In the genomic region with DNA sequence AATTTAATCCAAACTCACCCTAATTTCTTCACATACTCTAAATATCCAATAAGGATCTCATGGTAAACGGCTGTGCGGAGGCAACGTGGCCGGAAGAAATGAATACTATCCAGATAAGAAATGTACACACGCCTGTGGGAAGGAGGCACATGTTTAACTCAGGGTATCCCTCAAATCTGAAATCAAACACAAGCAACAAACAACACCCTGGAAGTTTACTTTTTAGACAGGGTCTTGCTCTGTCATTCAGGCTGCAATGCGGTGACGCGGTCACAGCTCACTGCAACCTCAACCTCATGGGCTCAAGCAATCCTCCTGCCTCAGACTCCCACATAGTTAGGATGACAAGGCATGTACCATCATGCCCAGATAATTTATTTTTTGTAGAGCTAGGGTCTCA, we compare ENCODE assay signal across 1 cellular context.
TF ChIP-seq lines count a peak whose summit lies in the region.

No MANE protein-coding gene starts in this region.

TF ChIP-seq in GM23338, 12 proteins besides CTCF, POLR2A, EP300 and RAD21 (continued from another document):
- TF ChIP-seq, protein P1, sequence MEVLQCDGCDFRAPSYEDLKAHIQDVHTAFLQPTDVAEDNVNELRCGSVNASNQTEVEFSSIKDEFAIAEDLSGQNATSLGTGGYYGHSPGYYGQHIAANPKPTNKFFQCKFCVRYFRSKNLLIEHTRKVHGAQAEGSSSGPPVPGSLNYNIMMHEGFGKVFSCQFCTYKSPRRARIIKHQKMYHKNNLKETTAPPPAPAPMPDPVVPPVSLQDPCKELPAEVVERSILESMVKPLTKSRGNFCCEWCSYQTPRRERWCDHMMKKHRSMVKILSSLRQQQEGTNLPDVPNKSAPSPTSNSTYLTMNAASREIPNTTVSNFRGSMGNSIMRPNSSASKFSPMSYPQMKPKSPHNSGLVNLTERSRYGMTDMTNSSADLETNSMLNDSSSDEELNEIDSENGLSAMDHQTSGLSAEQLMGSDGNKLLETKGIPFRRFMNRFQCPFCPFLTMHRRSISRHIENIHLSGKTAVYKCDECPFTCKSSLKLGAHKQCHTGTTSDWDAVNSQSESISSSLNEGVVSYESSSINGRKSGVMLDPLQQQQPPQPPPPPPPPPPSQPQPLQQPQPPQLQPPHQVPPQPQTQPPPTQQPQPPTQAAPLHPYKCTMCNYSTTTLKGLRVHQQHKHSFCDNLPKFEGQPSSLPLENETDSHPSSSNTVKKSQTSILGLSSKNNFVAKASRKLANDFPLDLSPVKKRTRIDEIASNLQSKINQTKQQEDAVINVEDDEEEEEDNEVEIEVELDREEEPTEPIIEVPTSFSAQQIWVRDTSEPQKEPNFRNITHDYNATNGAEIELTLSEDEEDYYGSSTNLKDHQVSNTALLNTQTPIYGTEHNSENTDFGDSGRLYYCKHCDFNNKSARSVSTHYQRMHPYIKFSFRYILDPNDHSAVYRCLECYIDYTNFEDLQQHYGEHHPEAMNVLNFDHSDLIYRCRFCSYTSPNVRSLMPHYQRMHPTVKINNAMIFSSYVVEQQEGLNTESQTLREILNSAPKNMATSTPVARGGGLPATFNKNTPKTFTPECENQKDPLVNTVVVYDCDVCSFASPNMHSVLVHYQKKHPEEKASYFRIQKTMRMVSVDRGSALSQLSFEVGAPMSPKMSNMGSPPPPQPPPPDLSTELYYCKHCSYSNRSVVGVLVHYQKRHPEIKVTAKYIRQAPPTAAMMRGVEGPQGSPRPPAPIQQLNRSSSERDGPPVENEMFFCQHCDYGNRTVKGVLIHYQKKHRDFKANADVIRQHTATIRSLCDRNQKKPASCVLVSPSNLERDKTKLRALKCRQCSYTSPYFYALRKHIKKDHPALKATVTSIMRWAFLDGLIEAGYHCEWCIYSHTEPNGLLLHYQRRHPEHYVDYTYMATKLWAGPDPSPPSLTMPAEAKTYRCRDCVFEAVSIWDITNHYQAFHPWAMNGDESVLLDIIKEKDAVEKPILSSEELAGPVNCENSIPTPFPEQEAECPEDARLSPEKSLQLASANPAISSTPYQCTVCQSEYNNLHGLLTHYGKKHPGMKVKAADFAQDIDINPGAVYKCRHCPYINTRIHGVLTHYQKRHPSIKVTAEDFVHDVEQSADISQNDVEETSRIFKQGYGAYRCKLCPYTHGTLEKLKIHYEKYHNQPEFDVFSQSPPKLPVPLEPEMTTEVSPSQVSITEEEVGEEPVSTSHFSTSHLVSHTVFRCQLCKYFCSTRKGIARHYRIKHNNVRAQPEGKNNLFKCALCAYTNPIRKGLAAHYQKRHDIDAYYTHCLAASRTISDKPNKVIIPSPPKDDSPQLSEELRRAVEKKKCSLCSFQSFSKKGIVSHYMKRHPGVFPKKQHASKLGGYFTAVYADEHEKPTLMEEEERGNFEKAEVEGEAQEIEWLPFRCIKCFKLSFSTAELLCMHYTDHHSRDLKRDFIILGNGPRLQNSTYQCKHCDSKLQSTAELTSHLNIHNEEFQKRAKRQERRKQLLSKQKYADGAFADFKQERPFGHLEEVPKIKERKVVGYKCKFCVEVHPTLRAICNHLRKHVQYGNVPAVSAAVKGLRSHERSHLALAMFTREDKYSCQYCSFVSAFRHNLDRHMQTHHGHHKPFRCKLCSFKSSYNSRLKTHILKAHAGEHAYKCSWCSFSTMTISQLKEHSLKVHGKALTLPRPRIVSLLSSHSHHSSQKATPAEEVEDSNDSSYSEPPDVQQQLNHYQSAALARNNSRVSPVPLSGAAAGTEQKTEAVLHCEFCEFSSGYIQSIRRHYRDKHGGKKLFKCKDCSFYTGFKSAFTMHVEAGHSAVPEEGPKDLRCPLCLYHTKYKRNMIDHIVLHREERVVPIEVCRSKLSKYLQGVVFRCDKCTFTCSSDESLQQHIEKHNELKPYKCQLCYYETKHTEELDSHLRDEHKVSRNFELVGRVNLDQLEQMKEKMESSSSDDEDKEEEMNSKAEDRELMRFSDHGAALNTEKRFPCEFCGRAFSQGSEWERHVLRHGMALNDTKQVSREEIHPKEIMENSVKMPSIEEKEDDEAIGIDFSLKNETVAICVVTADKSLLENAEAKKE (CRISPR knock-in tag; IDR thresholded peaks at IDR 0.05): no peak
- no peak for TF ChIP-seq ZNF331 (CRISPR knock-in tag; IDR thresholded peaks at IDR 0.05; ENCODE audit: low read depth)
- TF ChIP-seq, protein P2, sequence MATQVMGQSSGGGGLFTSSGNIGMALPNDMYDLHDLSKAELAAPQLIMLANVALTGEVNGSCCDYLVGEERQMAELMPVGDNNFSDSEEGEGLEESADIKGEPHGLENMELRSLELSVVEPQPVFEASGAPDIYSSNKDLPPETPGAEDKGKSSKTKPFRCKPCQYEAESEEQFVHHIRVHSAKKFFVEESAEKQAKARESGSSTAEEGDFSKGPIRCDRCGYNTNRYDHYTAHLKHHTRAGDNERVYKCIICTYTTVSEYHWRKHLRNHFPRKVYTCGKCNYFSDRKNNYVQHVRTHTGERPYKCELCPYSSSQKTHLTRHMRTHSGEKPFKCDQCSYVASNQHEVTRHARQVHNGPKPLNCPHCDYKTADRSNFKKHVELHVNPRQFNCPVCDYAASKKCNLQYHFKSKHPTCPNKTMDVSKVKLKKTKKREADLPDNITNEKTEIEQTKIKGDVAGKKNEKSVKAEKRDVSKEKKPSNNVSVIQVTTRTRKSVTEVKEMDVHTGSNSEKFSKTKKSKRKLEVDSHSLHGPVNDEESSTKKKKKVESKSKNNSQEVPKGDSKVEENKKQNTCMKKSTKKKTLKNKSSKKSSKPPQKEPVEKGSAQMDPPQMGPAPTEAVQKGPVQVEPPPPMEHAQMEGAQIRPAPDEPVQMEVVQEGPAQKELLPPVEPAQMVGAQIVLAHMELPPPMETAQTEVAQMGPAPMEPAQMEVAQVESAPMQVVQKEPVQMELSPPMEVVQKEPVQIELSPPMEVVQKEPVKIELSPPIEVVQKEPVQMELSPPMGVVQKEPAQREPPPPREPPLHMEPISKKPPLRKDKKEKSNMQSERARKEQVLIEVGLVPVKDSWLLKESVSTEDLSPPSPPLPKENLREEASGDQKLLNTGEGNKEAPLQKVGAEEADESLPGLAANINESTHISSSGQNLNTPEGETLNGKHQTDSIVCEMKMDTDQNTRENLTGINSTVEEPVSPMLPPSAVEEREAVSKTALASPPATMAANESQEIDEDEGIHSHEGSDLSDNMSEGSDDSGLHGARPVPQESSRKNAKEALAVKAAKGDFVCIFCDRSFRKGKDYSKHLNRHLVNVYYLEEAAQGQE (IDR thresholded peaks at IDR 0.05; ENCODE audit: unreplicated experiment): no peak
- TF ChIP-seq, protein P3, sequence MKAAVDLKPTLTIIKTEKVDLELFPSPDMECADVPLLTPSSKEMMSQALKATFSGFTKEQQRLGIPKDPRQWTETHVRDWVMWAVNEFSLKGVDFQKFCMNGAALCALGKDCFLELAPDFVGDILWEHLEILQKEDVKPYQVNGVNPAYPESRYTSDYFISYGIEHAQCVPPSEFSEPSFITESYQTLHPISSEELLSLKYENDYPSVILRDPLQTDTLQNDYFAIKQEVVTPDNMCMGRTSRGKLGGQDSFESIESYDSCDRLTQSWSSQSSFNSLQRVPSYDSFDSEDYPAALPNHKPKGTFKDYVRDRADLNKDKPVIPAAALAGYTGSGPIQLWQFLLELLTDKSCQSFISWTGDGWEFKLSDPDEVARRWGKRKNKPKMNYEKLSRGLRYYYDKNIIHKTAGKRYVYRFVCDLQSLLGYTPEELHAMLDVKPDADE (IDR thresholded peaks at IDR 0.05): no peak
- TF ChIP-seq EZH2 (IDR thresholded peaks at IDR 0.05; ENCODE audit: low read depth, unreplicated experiment): no peak
